In genomic region chr11:11806586-11806985, GRCh38 we compare ENCODE assay signal across 1 cellular context.
TF ChIP-seq lines count a peak whose summit lies in the region.

No MANE protein-coding gene starts in this region.

TF ChIP-seq in IMR-90, 13 proteins besides CTCF, POLR2A, EP300 and RAD21 (continued from another document):
- TF ChIP-seq ELK1 (IDR thresholded peaks at IDR 0.05; ENCODE audit: borderline replicate concordance, low read depth, low read length) = no peak
